ENCODE assay signal across 35 cellular contexts in genomic region chr6:119921491-119922010, GRCh38.
"Had no signal": no experiment of that assay in that cellular context is flagged by ENCODE, and none has a peak within 500 bp of the region (broad histone marks: within the 10 kb centered on the region; RNA-seq: fewer than 3 reads in every experiment).

No MANE protein-coding gene starts in this region.

- H3K27me3 ChIP-seq: MG63 had no signal

- DNase-seq: Karpas-422, Kasumi-1, MG63, MM.1S, MV-4-11, NCI-H1048, NCI-H1092, NCI-H1092 treated with DMSO at 0.1 percent for 48 hours, NCI-H1105, NCI-H1105 treated with DMSO at 0.1 percent for 48 hours, NCI-H1417, NCI-H1417 treated with DMSO at 0.1 percent for 48 hours, NCI-H1436, NCI-H1436 treated with DMSO at 0.1 percent for 48 hours, NCI-H146, NCI-H1694, NCI-H1694 treated with DMSO at 0.1 percent for 48 hours, NCI-H187, NCI-H187 treated with DMSO at 0.1 percent for 48 hours, NCI-H1930, NCI-H2029, NCI-H2029 treated with DMSO at 0.1 percent for 48 hours, NCI-H2081, NCI-H2081 treated with DMSO at 0.1 percent for 48 hours, NCI-H2107, NCI-H2171, NCI-H2171 treated with DMSO at 0.1 percent for 48 hours, NCI-H2227 treated with DMSO at 0.1 percent for 48 hours, NCI-H226, NCI-H345, NCI-H446, NCI-H446 treated with DMSO at 0.1 percent for 48 hours, NCI-H510A, NCI-H510A treated with DMSO at 0.1 percent for 48 hours, NCI-H524 had no signal

- H3K4me3 ChIP-seq: MG63 had no signal

- H3K36me3 ChIP-seq: MG63 had no signal
